ENCODE assay signal across 21 cellular contexts in the genomic region with DNA sequence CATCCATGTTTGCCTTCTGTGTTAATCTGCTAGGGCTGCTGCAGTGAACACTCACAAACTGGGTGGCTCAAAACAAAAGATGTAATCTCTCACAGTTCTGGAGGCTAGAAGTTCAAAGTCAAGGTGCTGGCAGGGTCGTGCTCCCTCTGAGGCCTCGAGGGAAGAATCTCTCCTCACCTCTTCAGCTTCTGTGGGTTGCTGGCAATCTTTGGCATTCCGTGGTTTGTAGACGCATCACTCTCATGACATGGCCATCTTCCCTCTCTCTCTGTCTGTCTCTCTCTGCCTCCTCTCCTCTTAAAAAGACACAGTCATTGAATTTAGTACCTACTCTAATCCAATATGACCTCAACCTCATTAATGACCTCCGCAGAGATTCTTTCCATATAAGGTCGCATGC.
DNase-seq lines count a peak whose midpoint lies in the region; ATAC-seq and TF ChIP-seq lines count a peak whose summit lies in the region.
"Had no signal": no experiment of that assay in that cellular context is flagged by ENCODE, and none has a peak within 500 bp of the region (broad histone marks: within the 10 kb centered on the region; RNA-seq: fewer than 3 reads in every experiment).

No MANE protein-coding gene starts in this region.

- H3K4me3 Mint-ChIP-seq in neural crest cell: peak overlapping the region; percentile 58
- H3K4me3 Mint-ChIP-seq: activated naive CD8-positive, alpha-beta T cell treated with anti-CD3 and anti-CD28 coated beads for 36 hours; dendritic cell treated with granulocyte-macrophage colony-stimulating factor and Interleukin-4, amounts not matched to agents 40 ng/mL and 50 ng/mL, for 4 days had no signal

- TF ChIP-seq CTCF in esophagus muscularis mucosa (IDR thresholded peaks at IDR 0.05) (no peak), neural crest cell (conservative IDR thresholded peaks at IDR 0.05) (no peak), colonic mucosa (IDR thresholded peaks at IDR 0.05) (no peak)

- DNase-seq in A172 (ENCODE audit: low spot score) (peak; percentile 15), HK-2 (ENCODE audit: unreplicated experiment) (peak; percentile 1), esophagus muscularis mucosa (ENCODE audit: extremely low spot score) (no peak), neural crest cell (ENCODE audit: low read depth, low spot score) (no peak), NCI-H2227 treated with DMSO at 0.1 percent for 48 hours (lab: John Stamatoyannopoulos, UW) (no peak), middle frontal gyrus (ENCODE audit: extremely low spot score, low spot score) (no peak), colonic mucosa (no peak)
- DNase-seq: activated CD4-positive, CD25-positive, alpha-beta regulatory T cell treated with anti-CD3 and anti-CD28 coated beads, Interleukin-2, amount 50 U/mL, for 72 hours; activated naive CD8-positive, alpha-beta T cell treated with anti-CD3 and anti-CD28 coated beads for 36 hours; brain microvascular endothelial cell; H7; left ventricle myocardium inferior; NCI-H187; NCI-H446 treated with DMSO at 0.1 percent for 48 hours; NK-92 treated with Interleukin-12 subunit alpha and Interleukin-12 subunit beta, amount 100 ng/mL, for 24 hours; right lobe of liver; stimulated activated naive CD4-positive, alpha-beta T cell had no signal

- peak overlapping the region; percentile 63 for H3K27ac Mint-ChIP-seq in neural crest cell (ENCODE audit: unreplicated experiment)
- H3K27ac Mint-ChIP-seq: activated naive CD8-positive, alpha-beta T cell treated with anti-CD3 and anti-CD28 coated beads for 36 hours; dendritic cell treated with granulocyte-macrophage colony-stimulating factor and Interleukin-4, amounts not matched to agents 40 ng/mL and 50 ng/mL, for 4 days had no signal

- no peaks in the 10 kb centered on the region for H3K27me3 Mint-ChIP-seq in neural crest cell (ENCODE audit: low read depth)
- H3K27me3 Mint-ChIP-seq: activated naive CD8-positive, alpha-beta T cell treated with anti-CD3 and anti-CD28 coated beads for 36 hours had no signal

- no peak for TF ChIP-seq EP300 in esophagus muscularis mucosa (IDR thresholded peaks at IDR 0.05)

- 77% methylated on average over 6 of the region's 6 CpGs for WGBS in esophagus muscularis mucosa

- no peaks in the 10 kb centered on the region for H3K27me3 ChIP-seq in esophagus muscularis mucosa
- no peaks in the 10 kb centered on the region for H3K27me3 ChIP-seq in colonic mucosa
- H3K27me3 ChIP-seq: right lobe of liver had no signal

- no peak overlapping the region for H3K9ac ChIP-seq in colonic mucosa (ENCODE audit: low read depth in 2 of 2, low read length in 2 of 2)

- H3K4me1 ChIP-seq in esophagus muscularis mucosa (peaks cover 30 to 96% (median 94%) of the 10 kb centered on the region in 4 donors), colonic mucosa (no peaks in the 10 kb centered on the region)
- H3K4me1 ChIP-seq: A549, right lobe of liver had no signal

- peaks cover 81% of the 10 kb centered on the region for H3K4me1 Mint-ChIP-seq in neural crest cell
- H3K4me1 Mint-ChIP-seq: activated naive CD8-positive, alpha-beta T cell treated with anti-CD3 and anti-CD28 coated beads for 36 hours had no signal

- H3K9me3 ChIP-seq in esophagus muscularis mucosa (no peaks in the 10 kb centered on the region), colonic mucosa (no peaks in the 10 kb centered on the region)
- H3K9me3 ChIP-seq: A549, left ventricle myocardium inferior, right lobe of liver had no signal

- H3K4me3 ChIP-seq in esophagus muscularis mucosa (no peak overlapping the region), colonic mucosa (no peak overlapping the region)
- H3K4me3 ChIP-seq: A549, left ventricle myocardium inferior, right lobe of liver had no signal

- no peak for ATAC-seq in HG02852 (IDR thresholded peaks at IDR 0.05; ENCODE audit: unreplicated experiment)
- ATAC-seq: right lobe of liver had no signal

- H3K27ac ChIP-seq in esophagus muscularis mucosa (replicated peaks in 1 of 4) (peak overlapping the region; percentile 80 to 85 (median 82)), colonic mucosa (no peak overlapping the region)
- H3K27ac ChIP-seq: A549, brain microvascular endothelial cell, C4-2B, right lobe of liver had no signal

- no peaks in the 10 kb centered on the region for H3K36me3 ChIP-seq in esophagus muscularis mucosa
- no peaks in the 10 kb centered on the region for H3K36me3 ChIP-seq in colonic mucosa
- H3K36me3 ChIP-seq: brain microvascular endothelial cell, left ventricle myocardium inferior, right lobe of liver had no signal

- no peaks in the 10 kb centered on the region for H3K36me3 Mint-ChIP-seq in neural crest cell (ENCODE audit: low read depth)
- H3K36me3 Mint-ChIP-seq: activated naive CD8-positive, alpha-beta T cell treated with anti-CD3 and anti-CD28 coated beads for 36 hours had no signal

- no peak for TF ChIP-seq POLR2A in esophagus muscularis mucosa (IDR thresholded peaks at IDR 0.05; ENCODE audit: low read depth)

- H3K9me3 Mint-ChIP-seq in neural crest cell: no peaks in the 10 kb centered on the region
- H3K9me3 Mint-ChIP-seq: activated naive CD8-positive, alpha-beta T cell treated with anti-CD3 and anti-CD28 coated beads for 36 hours; dendritic cell treated with granulocyte-macrophage colony-stimulating factor and Interleukin-4, amounts not matched to agents 40 ng/mL and 50 ng/mL, for 4 days had no signal

- intact Hi-C loops in esophagus muscularis mucosa (cut with DNase I) (no loop called here), colonic mucosa (cut with DNase I) (no loop called here)

Comparison
In these comparisons a context has a peak if more than half of its experiments do, and no peak if none do; other contexts are left out.
1. DNase-seq: peak in A172 (single experiment) and HK-2 (single experiment); none in esophagus muscularis mucosa (single experiment), neural crest cell (single experiment), NCI-H2227 treated with DMSO at 0.1 percent for 48 hours (single experiment), middle frontal gyrus (single experiment) and colonic mucosa (single experiment).